13 cellular contexts compared by ENCODE assay signal in genomic region chr3:176920806-176921205, GRCh38.
DNase-seq lines count a peak whose midpoint lies in the region; ATAC-seq, FAIRE-seq and TF ChIP-seq lines count a peak whose summit lies in the region.
"Had no signal": no experiment of that assay in that cellular context is flagged by ENCODE, and none has a peak within 500 bp of the region (broad histone marks: within the 10 kb centered on the region; RNA-seq: fewer than 3 reads in every experiment).

No MANE protein-coding gene starts in this region.

- TF ChIP-seq POLR2A in H54 (IDR thresholded peaks at IDR 0.05; ENCODE audit: low read depth, low read length): no peak

- FAIRE-seq in H54 (lab: Jason Lieb, UNC): no peak

- no peak for ATAC-seq in HG02759 (IDR thresholded peaks at IDR 0.05; ENCODE audit: unreplicated experiment)

- DNase-seq in COR-L47 (lab: John Stamatoyannopoulos, UW): peak; percentile 85
- DNase-seq in NCI-H1436 treated with DMSO at 0.1 percent for 48 hours (lab: John Stamatoyannopoulos, UW): peak; percentile 87
- peak; percentile 87 for DNase-seq in SHP77 treated with DMSO at 0.1 percent for 48 hours (lab: John Stamatoyannopoulos, UW)
- peak; percentile 1 to 64 for DNase-seq in lung microvascular endothelial cell (ENCODE audit: low read depth in 2 of 2)
- no peak for DNase-seq in activated naive CD4-positive, alpha-beta T cell (lab: John Stamatoyannopoulos, UW)
- DNase-seq in KBM-7: no peak
- no peak for DNase-seq in H54 (ENCODE audit: insufficient read length, low spot score)
- DNase-seq: activated CD4-positive, alpha-beta T cell treated with anti-CD3 and anti-CD28 coated beads, Interleukin-2, amount 50 U/mL, for 1 hour; MM.1S; OCI-M1; stimulated activated CD4-positive, alpha-beta T cell treated with anti-CD3 and anti-CD28 coated beads, Interleukin-12 subunit alpha, Interleukin-12 subunit beta, amount 100 ng/mL, for 4 hours; T-helper 1 cell had no signal

- in situ Hi-C loops in KBM-7 (cut with MboI; ENCODE audit: low pct_unique_long_range_greater_than_20kb, low sequenced_read_pairs): no loop called here

Comparison
In these comparisons a context has a peak if more than half of its experiments do, and no peak if none do; other contexts are left out.
1. DNase-seq: peak in COR-L47 (single experiment), NCI-H1436 treated with DMSO at 0.1 percent for 48 hours (single experiment), SHP77 treated with DMSO at 0.1 percent for 48 hours (single experiment) and lung microvascular endothelial cell (2 of 2); none in activated naive CD4-positive, alpha-beta T cell (0 of 4), KBM-7 (single experiment) and H54 (single experiment).